ENCODE assay signal across 14 cellular contexts in genomic region chr9:130443456-130443801, GRCh38. TPM values are rescaled to one million over a fixed set of nuclear protein-coding genes. Genes with fewer than 3 reads are reported as not detected.
DNase-seq lines count a peak whose midpoint lies in the region; ATAC-seq and TF ChIP-seq lines count a peak whose summit lies in the region.
"Had no signal": no experiment of that assay in that cellular context is flagged by ENCODE, and none has a peak within 500 bp of the region (broad histone marks: within the 10 kb centered on the region; RNA-seq: fewer than 3 reads in every experiment).

No MANE protein-coding gene starts in this region.

- H3K4me1 Mint-ChIP-seq in T-helper 1 cell treated with Interleukin-12 subunit alpha and Interleukin-12 subunit beta and Interleukin-4 antibody, amounts not matched to agents 30 μg/mL and 1 μg/mL, for 36 hours (ENCODE audit: low read depth), result peaks cover 12% of the 10 kb centered on the region
- H3K4me1 Mint-ChIP-seq in T-helper 17 cell, result peaks cover 11% of the 10 kb centered on the region
- no peaks in the 10 kb centered on the region for H3K4me1 Mint-ChIP-seq in memory B cell
- peaks cover 1% of the 10 kb centered on the region for H3K4me1 Mint-ChIP-seq in progenitor cell of endocrine pancreas (ENCODE audit: low read depth)
- peaks cover 6% of the 10 kb centered on the region for H3K4me1 Mint-ChIP-seq in endothelial cell (ENCODE audit: unreplicated experiment)

- H3K4me3 Mint-ChIP-seq in T-helper 1 cell treated with Interleukin-12 subunit alpha and Interleukin-12 subunit beta and Interleukin-4 antibody, amounts not matched to agents 30 μg/mL and 1 μg/mL, for 36 hours, result peak overlapping the region; percentile 17
- H3K4me3 Mint-ChIP-seq in T-helper 17 cell, result peak overlapping the region; percentile 58
- peak overlapping the region; percentile 49 for H3K4me3 Mint-ChIP-seq in memory B cell
- peak overlapping the region; percentile 14 for H3K4me3 Mint-ChIP-seq in progenitor cell of endocrine pancreas (ENCODE audit: low read depth)
- H3K4me3 Mint-ChIP-seq in endothelial cell (ENCODE audit: unreplicated experiment), result no peak overlapping the region

- no peak overlapping the region for H3K27ac Mint-ChIP-seq in T-helper 1 cell treated with Interleukin-12 subunit alpha and Interleukin-12 subunit beta and Interleukin-4 antibody, amounts not matched to agents 30 μg/mL and 1 μg/mL, for 36 hours
- H3K27ac Mint-ChIP-seq in T-helper 17 cell (no peak overlapping the region), memory B cell (no peak overlapping the region), progenitor cell of endocrine pancreas (no peak overlapping the region), endothelial cell (ENCODE audit: unreplicated experiment) (no peak overlapping the region)

- no peak for DNase-seq in T-helper 1 cell
- DNase-seq in T-helper 17 cell, result no peak
- no peak for DNase-seq in memory B cell (ENCODE audit: low spot score in 2 of 2)
- no peak for DNase-seq in progenitor cell of endocrine pancreas (ENCODE audit: low spot score, unreplicated experiment)
- DNase-seq in endothelial cell (ENCODE audit: low spot score), result no peak
- DNase-seq: DMS153, HCEC 1CT, NCI-H1436, NCI-H2029 treated with DMSO at 0.1 percent for 48 hours, NCI-H510A treated with DMSO at 0.1 percent for 48 hours had no signal

- no peak for ATAC-seq in T-helper 17 cell
- ATAC-seq in memory B cell (ENCODE audit: low read depth), result no peak
- ATAC-seq in GM18502 (IDR thresholded peaks at IDR 0.05; ENCODE audit: poor library complexity, unreplicated experiment), result no peak
- ATAC-seq in activated CD4-positive, CD25-positive, alpha-beta regulatory T cell treated with anti-CD3 and anti-CD28 coated beads, Interleukin-2, amount 50 U/mL, for 24 hours, result no peak
- ATAC-seq: K562 had no signal

- peaks cover 32% of the 10 kb centered on the region for H3K27me3 Mint-ChIP-seq in T-helper 1 cell treated with Interleukin-12 subunit alpha and Interleukin-12 subunit beta and Interleukin-4 antibody, amounts not matched to agents 30 μg/mL and 1 μg/mL, for 36 hours (ENCODE audit: low read depth)
- H3K27me3 Mint-ChIP-seq in T-helper 17 cell, result peaks cover 49% of the 10 kb centered on the region
- peaks cover 16% of the 10 kb centered on the region for H3K27me3 Mint-ChIP-seq in memory B cell
- H3K27me3 Mint-ChIP-seq in progenitor cell of endocrine pancreas, result peaks cover 36% of the 10 kb centered on the region
- H3K27me3 Mint-ChIP-seq in endothelial cell (ENCODE audit: unreplicated experiment), result peaks cover 4% of the 10 kb centered on the region

- H3K9me3 Mint-ChIP-seq in T-helper 1 cell treated with Interleukin-12 subunit alpha and Interleukin-12 subunit beta and Interleukin-4 antibody, amounts not matched to agents 30 μg/mL and 1 μg/mL, for 36 hours, result peaks cover 19% of the 10 kb centered on the region
- H3K9me3 Mint-ChIP-seq in memory B cell, result peaks cover 4% of the 10 kb centered on the region
- H3K9me3 Mint-ChIP-seq in progenitor cell of endocrine pancreas (ENCODE audit: low read depth), result peaks cover 9% of the 10 kb centered on the region
- H3K9me3 Mint-ChIP-seq in endothelial cell (ENCODE audit: unreplicated experiment), result no peaks in the 10 kb centered on the region

- H3K36me3 Mint-ChIP-seq in T-helper 1 cell treated with Interleukin-12 subunit alpha and Interleukin-12 subunit beta and Interleukin-4 antibody, amounts not matched to agents 30 μg/mL and 1 μg/mL, for 36 hours (ENCODE audit: low read depth), result peaks cover 4% of the 10 kb centered on the region
- H3K36me3 Mint-ChIP-seq in T-helper 17 cell (ENCODE audit: low read depth) (peaks cover 2% of the 10 kb centered on the region), memory B cell (peaks cover 4% of the 10 kb centered on the region), progenitor cell of endocrine pancreas (ENCODE audit: insufficient read depth) (peaks cover 1% of the 10 kb centered on the region), endothelial cell (ENCODE audit: low read depth, unreplicated experiment) (peaks cover 6% of the 10 kb centered on the region)

- no peaks in the 10 kb centered on the region for H3K9me3 ChIP-seq in T-helper 17 cell (ENCODE audit: control insufficient read depth, low read length, poor library complexity, severe bottlenecking)

- TF ChIP-seq CTCF in progenitor cell of endocrine pancreas (IDR thresholded peaks at IDR 0.05; ENCODE audit: unreplicated experiment) (no peak), endothelial cell (IDR thresholded peaks at IDR 0.05; ENCODE audit: unreplicated experiment) (no peak)

RNA-seq across cellular contexts. Expression of gene ASS1, which starts 1.3 kb away (rescaled TPM):
- total RNA-seq in T-helper 17 cell (not detected), progenitor cell of endocrine pancreas (6.5 and 7.7 TPM in 2 replicates), endothelial cell (ENCODE audit: unreplicated experiment) (3.1 TPM)
